ENCODE assay signal across 25 cellular contexts in genomic region chr15:67366904-67367303, GRCh38.
A peak's percentile ranks its signal among the peaks of the same experiment; 100 is the strongest.
DNase-seq lines count a peak whose midpoint lies in the region; ATAC-seq, FAIRE-seq and TF ChIP-seq lines count a peak whose summit lies in the region.
"Had no signal": no experiment of that assay in that cellular context is flagged by ENCODE, and none has a peak within 500 bp of the region (broad histone marks: within the 10 kb centered on the region; RNA-seq: fewer than 3 reads in every experiment).

No MANE protein-coding gene starts in this region.

- no peak overlapping the region for H3K27ac Mint-ChIP-seq in activated CD4-positive, alpha-beta memory T cell treated with anti-CD3 and anti-CD28 coated beads for 36 hours
- H3K27ac Mint-ChIP-seq in activated CD4-positive, alpha-beta memory T cell treated with anti-CD3 and anti-CD28 coated beads, Interleukin-2, amount 10 ng/mL, durations not matched to agents 7 days and 5 days: no peak overlapping the region
- no peak overlapping the region for H3K27ac Mint-ChIP-seq in activated CD8-positive, alpha-beta T cell treated with anti-CD3 and anti-CD28 coated beads, Interleukin-2, amount 10 ng/mL, durations not matched to agents 7 days and 5 days
- no peak overlapping the region for H3K27ac Mint-ChIP-seq in stimulated activated effector memory CD8-positive, alpha-beta T cell treated with anti-CD3 and anti-CD28 coated beads, Interleukin-12 subunit alpha, Interleukin-12 subunit beta, amount 100 ng/mL, for 72 hours

- no peak overlapping the region for H3K27ac ChIP-seq in lower lobe of right lung
- H3K27ac ChIP-seq: SJSA1 had no signal

- no peak for TF ChIP-seq POLR2A in GM12891 (IDR thresholded peaks at IDR 0.05; ENCODE audit: low read depth, low read length)

- no peaks in the 10 kb centered on the region for H3K4me1 ChIP-seq in lower lobe of right lung
- H3K4me1 ChIP-seq: SJSA1 had no signal

- no peaks in the 10 kb centered on the region for H3K9me3 Mint-ChIP-seq in activated CD4-positive, alpha-beta memory T cell treated with anti-CD3 and anti-CD28 coated beads for 36 hours
- H3K9me3 Mint-ChIP-seq in activated CD4-positive, alpha-beta memory T cell treated with anti-CD3 and anti-CD28 coated beads, Interleukin-2, amount 10 ng/mL, durations not matched to agents 7 days and 5 days: no peaks in the 10 kb centered on the region
- H3K9me3 Mint-ChIP-seq in activated CD8-positive, alpha-beta T cell treated with anti-CD3 and anti-CD28 coated beads, Interleukin-2, amount 10 ng/mL, durations not matched to agents 7 days and 5 days (ENCODE audit: insufficient read depth): no peaks in the 10 kb centered on the region
- H3K9me3 Mint-ChIP-seq in stimulated activated effector memory CD8-positive, alpha-beta T cell treated with anti-CD3 and anti-CD28 coated beads, Interleukin-12 subunit alpha, Interleukin-12 subunit beta, amount 100 ng/mL, for 72 hours: no peaks in the 10 kb centered on the region
- H3K9me3 Mint-ChIP-seq: CD4-positive, CD25-positive, alpha-beta regulatory T cell had no signal

- H3K9me3 ChIP-seq in lower lobe of right lung: no peaks in the 10 kb centered on the region
- H3K9me3 ChIP-seq: MG63, SJSA1 had no signal

- no peaks in the 10 kb centered on the region for H3K4me1 Mint-ChIP-seq in activated CD4-positive, alpha-beta memory T cell treated with anti-CD3 and anti-CD28 coated beads for 36 hours (ENCODE audit: low read depth)
- H3K4me1 Mint-ChIP-seq in activated CD4-positive, alpha-beta memory T cell treated with anti-CD3 and anti-CD28 coated beads, Interleukin-2, amount 10 ng/mL, durations not matched to agents 7 days and 5 days: peaks cover 5% of the 10 kb centered on the region
- peaks cover 10% of the 10 kb centered on the region for H3K4me1 Mint-ChIP-seq in activated CD8-positive, alpha-beta T cell treated with anti-CD3 and anti-CD28 coated beads, Interleukin-2, amount 10 ng/mL, durations not matched to agents 7 days and 5 days (ENCODE audit: low read depth)
- H3K4me1 Mint-ChIP-seq in stimulated activated effector memory CD8-positive, alpha-beta T cell treated with anti-CD3 and anti-CD28 coated beads, Interleukin-12 subunit alpha, Interleukin-12 subunit beta, amount 100 ng/mL, for 72 hours: no peaks in the 10 kb centered on the region
- H3K4me1 Mint-ChIP-seq: CD4-positive, CD25-positive, alpha-beta regulatory T cell had no signal

- peaks cover 5% of the 10 kb centered on the region for H3K27me3 Mint-ChIP-seq in activated CD4-positive, alpha-beta memory T cell treated with anti-CD3 and anti-CD28 coated beads for 36 hours
- peaks cover 5% of the 10 kb centered on the region for H3K27me3 Mint-ChIP-seq in activated CD4-positive, alpha-beta memory T cell treated with anti-CD3 and anti-CD28 coated beads, Interleukin-2, amount 10 ng/mL, durations not matched to agents 7 days and 5 days
- peaks cover 27% of the 10 kb centered on the region for H3K27me3 Mint-ChIP-seq in activated CD8-positive, alpha-beta T cell treated with anti-CD3 and anti-CD28 coated beads, Interleukin-2, amount 10 ng/mL, durations not matched to agents 7 days and 5 days (ENCODE audit: low read depth)

- no peaks in the 10 kb centered on the region for H3K36me3 ChIP-seq in lower lobe of right lung
- H3K36me3 ChIP-seq: MG63, SJSA1 had no signal

- POLR2A ChIA-PET in activated CD4-positive, alpha-beta memory T cell treated with anti-CD3 and anti-CD28 coated beads for 36 hours (lab: Charles Lee): no interaction called here
- POLR2A ChIA-PET in activated CD4-positive, alpha-beta memory T cell treated with anti-CD3 and anti-CD28 coated beads, Interleukin-2, amount 10 ng/mL, durations not matched to agents 7 days and 5 days (lab: Charles Lee): no interaction called here
- POLR2A ChIA-PET in activated CD8-positive, alpha-beta T cell treated with anti-CD3 and anti-CD28 coated beads, Interleukin-2, amount 10 ng/mL, durations not matched to agents 7 days and 5 days (lab: Charles Lee): no interaction called here

- no peaks in the 10 kb centered on the region for H3K36me3 Mint-ChIP-seq in activated CD4-positive, alpha-beta memory T cell treated with anti-CD3 and anti-CD28 coated beads for 36 hours
- H3K36me3 Mint-ChIP-seq in activated CD4-positive, alpha-beta memory T cell treated with anti-CD3 and anti-CD28 coated beads, Interleukin-2, amount 10 ng/mL, durations not matched to agents 7 days and 5 days (ENCODE audit: low read depth): no peaks in the 10 kb centered on the region
- no peaks in the 10 kb centered on the region for H3K36me3 Mint-ChIP-seq in activated CD8-positive, alpha-beta T cell treated with anti-CD3 and anti-CD28 coated beads, Interleukin-2, amount 10 ng/mL, durations not matched to agents 7 days and 5 days (ENCODE audit: low read depth)
- H3K36me3 Mint-ChIP-seq in stimulated activated effector memory CD8-positive, alpha-beta T cell treated with anti-CD3 and anti-CD28 coated beads, Interleukin-12 subunit alpha, Interleukin-12 subunit beta, amount 100 ng/mL, for 72 hours: no peaks in the 10 kb centered on the region
- H3K36me3 Mint-ChIP-seq: CD4-positive, CD25-positive, alpha-beta regulatory T cell had no signal

- no peaks in the 10 kb centered on the region for H3K27me3 ChIP-seq in lower lobe of right lung (ENCODE audit: low read depth)
- H3K27me3 ChIP-seq: MG63, SJSA1 had no signal

- peak; percentile 10 for DNase-seq in activated CD4-positive, alpha-beta memory T cell treated with anti-CD3 and anti-CD28 coated beads for 36 hours
- no peak for DNase-seq in activated CD4-positive, alpha-beta memory T cell treated with anti-CD3 and anti-CD28 coated beads, Interleukin-2, amount 10 ng/mL, durations not matched to agents 7 days and 5 days
- DNase-seq in GM12891 (ENCODE audit: insufficient read length, low spot score) (no peak), lower lobe of right lung (no peak), NCI-H774 (lab: John Stamatoyannopoulos, UW) (no peak)
- DNase-seq in activated CD8-positive, alpha-beta T cell treated with anti-CD3 and anti-CD28 coated beads, Interleukin-2, amount 10 ng/mL, durations not matched to agents 7 days and 5 days: peak; percentile 35
- DNase-seq in stimulated activated effector memory CD8-positive, alpha-beta T cell treated with anti-CD3 and anti-CD28 coated beads, Interleukin-12 subunit alpha, Interleukin-12 subunit beta, amount 100 ng/mL, for 72 hours (ENCODE audit: low spot score in 2 of 2): no peak
- DNase-seq: DMS153; DND-41; HCEC 1CT; IMR-90; KG1; MG63; NCI-H1092 treated with DMSO at 0.1 percent for 48 hours; NCI-H1436; NCI-H187; NCI-H2081 treated with DMSO at 0.1 percent for 48 hours; NCI-H524; NCI-H748 treated with DMSO at 0.1 percent for 48 hours; NK-92 treated with Interleukin-12 subunit alpha and Interleukin-12 subunit beta, amount 100 ng/mL, for 24 hours; Right ventricle myocardium superior; RPMI8226 had no signal

- intact Hi-C loops in activated CD4-positive, alpha-beta memory T cell treated with anti-CD3 and anti-CD28 coated beads for 36 hours (cut with micrococcal nuclease): no loop called here
- intact Hi-C loops in lower lobe of right lung (cut with DNase I): no loop called here

- no peak overlapping the region for H3K4me3 ChIP-seq in lower lobe of right lung
- H3K4me3 ChIP-seq: MG63, SJSA1 had no signal

- H3K4me3 Mint-ChIP-seq in activated CD4-positive, alpha-beta memory T cell treated with anti-CD3 and anti-CD28 coated beads for 36 hours: no peak overlapping the region
- H3K4me3 Mint-ChIP-seq in activated CD4-positive, alpha-beta memory T cell treated with anti-CD3 and anti-CD28 coated beads, Interleukin-2, amount 10 ng/mL, durations not matched to agents 7 days and 5 days: no peak overlapping the region
- no peak overlapping the region for H3K4me3 Mint-ChIP-seq in activated CD8-positive, alpha-beta T cell treated with anti-CD3 and anti-CD28 coated beads, Interleukin-2, amount 10 ng/mL, durations not matched to agents 7 days and 5 days
- no peak overlapping the region for H3K4me3 Mint-ChIP-seq in stimulated activated effector memory CD8-positive, alpha-beta T cell treated with anti-CD3 and anti-CD28 coated beads, Interleukin-12 subunit alpha, Interleukin-12 subunit beta, amount 100 ng/mL, for 72 hours
- H3K4me3 Mint-ChIP-seq: CD4-positive, CD25-positive, alpha-beta regulatory T cell had no signal

- ATAC-seq in activated CD8-positive, alpha-beta T cell treated with anti-CD3 and anti-CD28 coated beads, Interleukin-2, amount 10 ng/mL, durations not matched to agents 7 days and 5 days: peak; percentile 42
- ATAC-seq in stimulated activated effector memory CD8-positive, alpha-beta T cell treated with anti-CD3 and anti-CD28 coated beads, Interleukin-12 subunit alpha, Interleukin-12 subunit beta, amount 100 ng/mL, for 72 hours: peak; percentile 67
- ATAC-seq in lower lobe of right lung: no peak

- TF ChIP-seq CTCF in lower lobe of right lung (IDR thresholded peaks at IDR 0.05): no peak

- CTCF ChIA-PET in activated CD4-positive, alpha-beta memory T cell treated with anti-CD3 and anti-CD28 coated beads for 36 hours (lab: Charles Lee): no interaction called here
- CTCF ChIA-PET in activated CD4-positive, alpha-beta memory T cell treated with anti-CD3 and anti-CD28 coated beads, Interleukin-2, amount 10 ng/mL, durations not matched to agents 7 days and 5 days (lab: Charles Lee): no interaction called here
- CTCF ChIA-PET in activated CD8-positive, alpha-beta T cell treated with anti-CD3 and anti-CD28 coated beads, Interleukin-2, amount 10 ng/mL, durations not matched to agents 7 days and 5 days (lab: Charles Lee): interaction anchor here (0.6 to 0.8 kb wide), 2 partner anchors 67 to 298 kb away, joined by 3 to 6 read pairs; no protein-coding TSS in a partner anchor

- FAIRE-seq in GM12891 (lab: Jason Lieb, UNC): peak; percentile 66
- FAIRE-seq: H1 had no signal

TF ChIP-seq in GM12891, 5 proteins besides CTCF, POLR2A, EP300 and RAD21:
- no peak for TF ChIP-seq SPI1 (IDR thresholded peaks at IDR 0.05; ENCODE audit: low read depth, low read length)
- TF ChIP-seq POLR2AphosphoS5 (IDR thresholded peaks at IDR 0.05; ENCODE audit: low read depth, low read length): no peak
- no peak for TF ChIP-seq POU2F2 (IDR thresholded peaks at IDR 0.05; ENCODE audit: low read depth, low read length)
- no peak for TF ChIP-seq TAF1 (IDR thresholded peaks at IDR 0.05; ENCODE audit: low read depth, low read length)
- TF ChIP-seq PAX5 (IDR thresholded peaks at IDR 0.05; ENCODE audit: insufficient read depth, low read length, severe bottlenecking): no peak

Comparison
In these comparisons a context has a peak if more than half of its experiments do, and no peak if none do; other contexts are left out.
1. DNase-seq: peak in activated CD4-positive, alpha-beta memory T cell treated with anti-CD3 and anti-CD28 coated beads for 36 hours (single experiment) and activated CD8-positive, alpha-beta T cell treated with anti-CD3 and anti-CD28 coated beads, Interleukin-2, amount 10 ng/mL, durations not matched to agents 7 days and 5 days (single experiment); none in activated CD4-positive, alpha-beta memory T cell treated with anti-CD3 and anti-CD28 coated beads, Interleukin-2, amount 10 ng/mL, durations not matched to agents 7 days and 5 days (single experiment), GM12891 (single experiment), stimulated activated effector memory CD8-positive, alpha-beta T cell treated with anti-CD3 and anti-CD28 coated beads, Interleukin-12 subunit alpha, Interleukin-12 subunit beta, amount 100 ng/mL, for 72 hours (0 of 2), lower lobe of right lung (single experiment) and NCI-H774 (single experiment).
2. ATAC-seq: peak in activated CD8-positive, alpha-beta T cell treated with anti-CD3 and anti-CD28 coated beads, Interleukin-2, amount 10 ng/mL, durations not matched to agents 7 days and 5 days (single experiment) and stimulated activated effector memory CD8-positive, alpha-beta T cell treated with anti-CD3 and anti-CD28 coated beads, Interleukin-12 subunit alpha, Interleukin-12 subunit beta, amount 100 ng/mL, for 72 hours (single experiment); none in lower lobe of right lung (0 of 2).